29 cellular contexts compared by ENCODE assay signal in the genomic region with DNA sequence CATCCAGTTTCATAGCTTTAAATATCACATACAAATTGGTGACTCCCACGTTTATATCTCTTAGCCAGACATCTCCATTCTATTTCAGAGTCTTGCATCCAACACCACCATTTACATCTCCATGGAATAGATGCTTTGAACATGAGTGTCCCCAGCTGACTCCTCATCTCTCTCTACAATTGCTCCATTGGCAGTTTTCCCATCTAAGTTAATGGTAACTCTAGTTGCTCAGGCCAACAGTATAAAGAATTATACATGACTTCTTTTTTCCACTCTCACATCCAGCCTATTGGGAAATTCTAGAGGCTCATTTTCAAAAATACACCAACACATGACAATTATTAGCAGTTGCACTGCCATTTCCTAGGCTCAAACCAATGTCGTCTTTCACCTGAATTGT.
DNase-seq lines count a peak whose midpoint lies in the region; ATAC-seq, FAIRE-seq and TF ChIP-seq lines count a peak whose summit lies in the region.
"Had no signal": no experiment of that assay in that cellular context is flagged by ENCODE, and none has a peak within 500 bp of the region (broad histone marks: within the 10 kb centered on the region; RNA-seq: fewer than 3 reads in every experiment).

No MANE protein-coding gene starts in this region.

- no peak for TF ChIP-seq POLR2A in esophagus muscularis mucosa (IDR thresholded peaks at IDR 0.05; ENCODE audit: low read depth)

- peaks cover 0 to 4% (median 0%) of the 10 kb centered on the region in 9 donors for H3K9me3 Mint-ChIP-seq in naive thymus-derived CD8-positive, alpha-beta T cell
- H3K9me3 Mint-ChIP-seq: dendritic cell treated with granulocyte-macrophage colony-stimulating factor and Interleukin-4, amounts not matched to agents 40 ng/mL and 50 ng/mL, for 4 days had no signal

- ATAC-seq in heart right ventricle = peak in 5 of 8 donors; percentile 24 to 79 (median 55)
- ATAC-seq in omental fat pad (ENCODE audit: low FRiP score) = peak; percentile 64
- no peak for ATAC-seq in naive thymus-derived CD8-positive, alpha-beta T cell
- no peak for ATAC-seq in HG03342 (IDR thresholded peaks at IDR 0.05; ENCODE audit: unreplicated experiment)
- no peak for ATAC-seq in lower lobe of right lung
- ATAC-seq: A549; activated CD4-positive, alpha-beta T cell treated with anti-CD3 and anti-CD28 coated beads for 36 hours; HCT116; natural killer cell; stimulated activated naive CD8-positive, alpha-beta T cell treated with anti-CD3 and anti-CD28 coated beads, Interleukin-15, Interleukin-2, amounts not matched to agents 100 U/mL and 50 U/mL, for 24 hours had no signal

- H3K27me3 Mint-ChIP-seq in naive thymus-derived CD8-positive, alpha-beta T cell = peaks cover 0 to 2% (median 0%) of the 10 kb centered on the region in 5 donors
- H3K27me3 Mint-ChIP-seq: dendritic cell treated with granulocyte-macrophage colony-stimulating factor and Interleukin-4, amounts not matched to agents 40 ng/mL and 50 ng/mL, for 4 days had no signal

- H3K27me3 ChIP-seq in heart right ventricle = no peaks in the 10 kb centered on the region
- H3K27me3 ChIP-seq in esophagus muscularis mucosa = no peaks in the 10 kb centered on the region
- H3K27me3 ChIP-seq in lower lobe of right lung (ENCODE audit: low read depth) = no peaks in the 10 kb centered on the region
- H3K27me3 ChIP-seq: heart left ventricle had no signal

- H3K4me1 ChIP-seq in heart right ventricle (no peaks in the 10 kb centered on the region), esophagus muscularis mucosa (peaks cover 0 to 39% (median 36%) of the 10 kb centered on the region in 4 donors), lower lobe of right lung (no peaks in the 10 kb centered on the region)
- H3K4me1 ChIP-seq: A549 had no signal

- POLR2A ChIA-PET in naive thymus-derived CD8-positive, alpha-beta T cell (lab: Charles Lee) = no interaction called here

- no peak for DNase-seq in heart right ventricle
- DNase-seq in cardiac septum (ENCODE audit: low spot score) = no peak
- DNase-seq in esophagus muscularis mucosa (ENCODE audit: extremely low spot score) = no peak
- DNase-seq in omental fat pad (ENCODE audit: low spot score) = no peak
- no peak for DNase-seq in naive thymus-derived CD8-positive, alpha-beta T cell
- no peak for DNase-seq in D721Med (ENCODE audit: insufficient read length, low spot score)
- no peak for DNase-seq in lower lobe of right lung
- DNase-seq: activated CD4-positive, alpha-beta T cell treated with anti-CD3 and anti-CD28 coated beads for 36 hours; activated CD8-positive, alpha-beta memory T cell treated with anti-CD3 and anti-CD28 coated beads for 24 hours; activated naive CD4-positive, alpha-beta T cell treated with Interleukin-2 at 50 U/mL for 16 hours; activated T-cell treated with anti-CD3 and anti-CD28 coated beads, Interleukin-2, amount 50 U/mL, for 1 hour; amniotic stem cell; C1 segment of cervical spinal cord; caudate nucleus; heart left ventricle; left cardiac atrium; natural killer cell; NCI-H1092; NCI-H187; NCI-H526 treated with DMSO at 0.1 percent for 48 hours; right cardiac atrium; stimulated activated naive CD8-positive, alpha-beta T cell treated with anti-CD3 and anti-CD28 coated beads, Interleukin-15, Interleukin-2, amounts not matched to agents 100 U/mL and 50 U/mL, for 24 hours; T-helper 2 cell had no signal

- H3K36me3 ChIP-seq in heart right ventricle (no peaks in the 10 kb centered on the region), esophagus muscularis mucosa (no peaks in the 10 kb centered on the region), lower lobe of right lung (no peaks in the 10 kb centered on the region)
- H3K36me3 ChIP-seq: heart left ventricle had no signal

- FAIRE-seq in D721Med (lab: Jason Lieb, UNC) = no peak
- FAIRE-seq: A549, endometrium had no signal

- no peak overlapping the region for H3K4me3 ChIP-seq in heart right ventricle
- H3K4me3 ChIP-seq in esophagus muscularis mucosa = no peak overlapping the region
- no peak overlapping the region for H3K4me3 ChIP-seq in lower lobe of right lung
- H3K4me3 ChIP-seq: A549, heart left ventricle had no signal

- no peak for TF ChIP-seq EP300 in esophagus muscularis mucosa (IDR thresholded peaks at IDR 0.05)

- intact Hi-C loops in heart right ventricle (cut with DNase I) (no loop called here), cardiac septum (cut with DNase I) (no loop called here), esophagus muscularis mucosa (cut with DNase I) (no loop called here), lower lobe of right lung (cut with DNase I) (no loop called here)

- no peak overlapping the region for H3K27ac Mint-ChIP-seq in naive thymus-derived CD8-positive, alpha-beta T cell
- H3K27ac Mint-ChIP-seq: activated CD4-positive, alpha-beta T cell treated with anti-CD3 and anti-CD28 coated beads for 36 hours; dendritic cell treated with granulocyte-macrophage colony-stimulating factor and Interleukin-4, amounts not matched to agents 40 ng/mL and 50 ng/mL, for 4 days; natural killer cell; type B pancreatic cell had no signal

- no peaks in the 10 kb centered on the region for H3K36me3 Mint-ChIP-seq in naive thymus-derived CD8-positive, alpha-beta T cell
- H3K36me3 Mint-ChIP-seq: natural killer cell, type B pancreatic cell had no signal

- 58 to 60% methylated on average over 2 of the region's 2 CpGs for WGBS in heart right ventricle, 2 donors
- 21% methylated on average over 2 of the region's 2 CpGs for WGBS in esophagus muscularis mucosa

- H3K27ac ChIP-seq in heart right ventricle = no peak overlapping the region
- peak overlapping the region; percentile 31 to 60 (median 43) for H3K27ac ChIP-seq in esophagus muscularis mucosa (replicated peaks in 1 of 4)
- no peak overlapping the region for H3K27ac ChIP-seq in lower lobe of right lung
- H3K27ac ChIP-seq: A549 had no signal

- H3K9me3 ChIP-seq in heart right ventricle = peaks cover 0 to 13% (median 0%) of the 10 kb centered on the region in 11 donors
- H3K9me3 ChIP-seq in esophagus muscularis mucosa = no peaks in the 10 kb centered on the region
- H3K9me3 ChIP-seq in lower lobe of right lung = no peaks in the 10 kb centered on the region
- H3K9me3 ChIP-seq: A549 had no signal

- no peak overlapping the region for H3K4me3 Mint-ChIP-seq in naive thymus-derived CD8-positive, alpha-beta T cell
- H3K4me3 Mint-ChIP-seq: activated CD4-positive, alpha-beta T cell treated with anti-CD3 and anti-CD28 coated beads for 36 hours; dendritic cell treated with granulocyte-macrophage colony-stimulating factor and Interleukin-4, amounts not matched to agents 40 ng/mL and 50 ng/mL, for 4 days; natural killer cell; type B pancreatic cell had no signal

- TF ChIP-seq CTCF in heart right ventricle (IDR thresholded peaks at IDR 0.05) (no peak), esophagus muscularis mucosa (IDR thresholded peaks at IDR 0.05) (no peak), omental fat pad (IDR thresholded peaks at IDR 0.05) (no peak), D721Med (IDR thresholded peaks at IDR 0.05; ENCODE audit: insufficient read depth, missing control alignments) (no peak), lower lobe of right lung (IDR thresholded peaks at IDR 0.05) (no peak)

- no peaks in the 10 kb centered on the region for H3K4me1 Mint-ChIP-seq in naive thymus-derived CD8-positive, alpha-beta T cell
- H3K4me1 Mint-ChIP-seq: activated CD4-positive, alpha-beta T cell treated with anti-CD3 and anti-CD28 coated beads for 36 hours; natural killer cell had no signal

Comparison
In these comparisons a context has a peak if more than half of its experiments do, and no peak if none do; other contexts are left out.
1. ATAC-seq: peak in heart right ventricle (5 of 8) and omental fat pad (single experiment); none in naive thymus-derived CD8-positive, alpha-beta T cell (0 of 2), HG03342 (single experiment) and lower lobe of right lung (0 of 2).
2. H3K27ac ChIP-seq: peak in esophagus muscularis mucosa (4 of 4); none in heart right ventricle (0 of 10) and lower lobe of right lung (single experiment).